Comparison of ENCODE assay signal across 24 cellular contexts in the genomic region with DNA sequence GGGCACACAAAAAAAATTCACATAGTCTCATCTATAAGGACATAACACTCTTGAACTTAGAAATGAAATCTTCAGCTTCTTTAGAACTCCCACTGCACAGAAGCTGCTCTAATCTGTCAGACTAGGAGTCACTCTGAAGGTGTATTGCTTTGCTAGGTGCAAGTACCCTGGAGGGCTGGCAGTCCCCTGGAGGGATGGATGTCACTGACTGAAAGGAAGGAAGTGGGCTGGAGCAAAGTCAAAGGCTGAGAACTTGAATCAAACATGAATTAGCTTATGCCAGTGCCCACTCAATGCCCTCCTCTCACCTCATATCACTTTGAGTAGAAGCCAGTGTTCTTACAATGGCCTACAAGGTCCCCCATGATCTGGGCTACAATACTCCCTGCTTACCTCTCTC.
"Had no signal": no experiment of that assay in that cellular context is flagged by ENCODE, and none has a peak within 500 bp of the region (broad histone marks: within the 10 kb centered on the region; RNA-seq: fewer than 3 reads in every experiment).

No MANE protein-coding gene starts in this region.

- H3K4me2 ChIP-seq: SK-N-SH had no signal

- H3K27ac ChIP-seq: body of pancreas, WERI-Rb-1 had no signal

- H3K4me3 ChIP-seq: ascending aorta, body of pancreas had no signal

- H3K36me3 Mint-ChIP-seq: activated naive CD8-positive, alpha-beta T cell treated with anti-CD3 and anti-CD28 coated beads, Interleukin-2, amount 10 ng/mL, durations not matched to agents 7 days and 5 days had no signal

- H3K9me3 Mint-ChIP-seq: activated CD4-positive, alpha-beta memory T cell treated with anti-CD3 and anti-CD28 coated beads, Interleukin-2, amount 10 ng/mL, durations not matched to agents 7 days and 5 days; activated naive CD8-positive, alpha-beta T cell treated with anti-CD3 and anti-CD28 coated beads, Interleukin-2, amount 10 ng/mL, durations not matched to agents 7 days and 5 days; activated T-cell treated with anti-CD3 and anti-CD28 coated beads, Interleukin-2, amount 50 U/mL, for 72 hours; activated T-helper 2 cell treated with anti-CD3 and anti-CD28 coated beads, Interferon-gamma antibody, Interleukin-2, Interleukin-4, amounts not matched to agents 10 μg/mL and 5 μg/mL and 100 μg/mL, durations not matched to agents 14 hours and 24 hours and 36 hours; central memory CD8-positive, alpha-beta T cell had no signal

- DNase-seq: activated CD4-positive, alpha-beta memory T cell treated with anti-CD3 and anti-CD28 coated beads, Interleukin-2, amount 10 ng/mL, durations not matched to agents 7 days and 5 days; activated CD4-positive, alpha-beta T cell treated with anti-CD3 and anti-CD28 coated beads for 36 hours; activated CD4-positive, alpha-beta T cell treated with anti-CD3 and anti-CD28 coated beads, Interleukin-2, amount 50 U/mL, for 1 hour; activated gamma-delta T cell treated with Interleukin-2 at 50 U/mL for 16 hours; activated naive CD4-positive, alpha-beta T cell treated with anti-CD3 and anti-CD28 coated beads, Interleukin-2, amount 50 U/mL, for 16 hours; activated naive CD8-positive, alpha-beta T cell treated with anti-CD3 and anti-CD28 coated beads, Interleukin-2, amount 10 ng/mL, durations not matched to agents 7 days and 5 days; activated T-cell treated with anti-CD3 and anti-CD28 coated beads, Interleukin-2, amount 50 U/mL, for 72 hours; MM.1S; NCI-H1105; NCI-H1436; NCI-H2029 treated with DMSO at 0.1 percent for 48 hours; NCI-H510A treated with DMSO at 0.1 percent for 48 hours; NCI-H69; NK-92 treated with Interleukin-12 subunit alpha and Interleukin-12 subunit beta, amount 100 ng/mL, for 24 hours; OCI-M1; RPMI8226; SK-N-SH; T-helper 1 cell; WERI-Rb-1 had no signal

- H3K4me1 ChIP-seq: body of pancreas had no signal

- H3K4me1 Mint-ChIP-seq: activated CD4-positive, alpha-beta memory T cell treated with anti-CD3 and anti-CD28 coated beads, Interleukin-2, amount 10 ng/mL, durations not matched to agents 7 days and 5 days; activated CD4-positive, alpha-beta T cell treated with anti-CD3 and anti-CD28 coated beads for 36 hours; central memory CD8-positive, alpha-beta T cell had no signal

- H3K4me3 Mint-ChIP-seq: activated CD4-positive, alpha-beta memory T cell treated with anti-CD3 and anti-CD28 coated beads, Interleukin-2, amount 10 ng/mL, durations not matched to agents 7 days and 5 days; activated CD4-positive, alpha-beta T cell treated with anti-CD3 and anti-CD28 coated beads for 36 hours; activated naive CD8-positive, alpha-beta T cell treated with anti-CD3 and anti-CD28 coated beads, Interleukin-2, amount 10 ng/mL, durations not matched to agents 7 days and 5 days; activated T-cell treated with anti-CD3 and anti-CD28 coated beads, Interleukin-2, amount 50 U/mL, for 72 hours; central memory CD8-positive, alpha-beta T cell had no signal

- H3K9me3 ChIP-seq: ascending aorta, body of pancreas, SK-N-SH had no signal

- H3K27ac Mint-ChIP-seq: activated CD4-positive, alpha-beta memory T cell treated with anti-CD3 and anti-CD28 coated beads, Interleukin-2, amount 10 ng/mL, durations not matched to agents 7 days and 5 days; activated CD4-positive, alpha-beta T cell treated with anti-CD3 and anti-CD28 coated beads for 36 hours; activated naive CD8-positive, alpha-beta T cell treated with anti-CD3 and anti-CD28 coated beads, Interleukin-2, amount 10 ng/mL, durations not matched to agents 7 days and 5 days; activated T-cell treated with anti-CD3 and anti-CD28 coated beads, Interleukin-2, amount 50 U/mL, for 72 hours; activated T-helper 2 cell treated with anti-CD3 and anti-CD28 coated beads, Interferon-gamma antibody, Interleukin-2, Interleukin-4, amounts not matched to agents 10 μg/mL and 5 μg/mL and 100 μg/mL, durations not matched to agents 14 hours and 24 hours and 36 hours had no signal

- H3K36me3 ChIP-seq: ascending aorta, WERI-Rb-1 had no signal

- H3K27me3 Mint-ChIP-seq: activated CD4-positive, alpha-beta T cell treated with anti-CD3 and anti-CD28 coated beads for 36 hours; central memory CD8-positive, alpha-beta T cell had no signal

- H3K27me3 ChIP-seq: ascending aorta, body of pancreas had no signal

- H3K9ac ChIP-seq: SK-N-SH had no signal

- ATAC-seq: activated CD4-positive, alpha-beta T cell treated with anti-CD3 and anti-CD28 coated beads for 36 hours; activated T-cell treated with anti-CD3 and anti-CD28 coated beads, Interleukin-2, amount 50 U/mL, for 72 hours; Panc1 had no signal
